In the genomic region with DNA sequence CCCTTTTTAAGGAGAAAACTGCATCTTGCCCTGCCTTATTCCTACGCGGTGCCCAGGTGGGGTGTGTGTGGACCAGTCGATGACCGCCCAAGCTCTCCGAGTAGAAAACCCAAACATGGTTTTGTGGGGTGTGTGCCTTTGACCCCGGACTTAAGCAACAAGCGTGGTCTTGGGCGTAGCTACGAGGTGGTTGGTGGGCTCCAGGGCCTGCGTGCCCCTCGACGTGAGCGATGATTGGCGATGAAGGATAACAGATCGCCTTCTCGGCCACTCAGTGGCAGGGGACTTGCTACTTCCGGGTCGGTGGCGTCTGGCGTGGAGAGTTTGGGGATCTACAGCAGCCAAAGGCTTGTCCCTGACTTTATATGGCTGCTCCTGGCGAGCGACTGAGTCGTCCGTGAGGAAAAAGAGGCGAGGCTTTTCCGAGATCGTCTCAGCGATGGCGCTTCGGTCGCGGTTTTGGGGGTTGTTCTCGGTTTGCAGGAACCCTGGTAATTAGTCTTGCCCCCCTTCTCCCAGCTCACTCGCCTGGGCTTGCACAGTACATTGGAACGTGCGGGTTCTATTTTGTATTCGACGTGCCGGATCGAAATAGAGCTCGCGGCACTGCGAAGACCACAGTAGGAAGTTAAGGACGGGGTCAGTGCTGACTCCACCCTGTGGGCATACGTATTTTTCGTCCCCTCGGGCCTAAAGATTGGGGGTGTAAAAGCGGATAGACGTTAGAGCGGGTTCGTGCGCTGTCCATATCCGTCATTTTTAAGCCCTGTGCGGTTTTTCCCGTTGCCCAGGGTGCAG, we compare ENCODE assay signal across 8 cellular contexts. TPM values are rescaled to one million over a fixed set of nuclear protein-coding genes. Genes with fewer than 3 reads are reported as not detected.
DNase-seq lines count a peak whose midpoint lies in the region; ATAC-seq and TF ChIP-seq lines count a peak whose summit lies in the region.

A gene (plus strand): TSS at position 319 of the 798 bp plus-strand sequence. CDS start 121 bp downstream, at position 440.

- 0 to 2% methylated on average over 12 to 16 of the region's 55 CpGs for WGBS in gastroesophageal sphincter (ENCODE audit: low coverage in 1 of 2), 2 donors

- TF ChIP-seq CTCF in HFFc6 (IDR thresholded peaks at IDR 0.05) (no peak), NB4 (IDR thresholded peaks at IDR 0.05; ENCODE audit: low read depth, low read length) (no peak), gastroesophageal sphincter (IDR thresholded peaks at IDR 0.05) (peak in 1 of 4 experiments; percentile 13), neutrophil (IDR thresholded peaks at IDR 0.05) (peak; percentile 18)

- peaks cover 47% of the 10 kb centered on the region for H3K36me3 Mint-ChIP-seq in HFFc6 (ENCODE audit: low read depth)
- H3K36me3 Mint-ChIP-seq in activated naive CD4-positive, alpha-beta T cell treated with anti-CD3 and anti-CD28 coated beads, Interleukin-2, amount 10 ng/mL, durations not matched to agents 7 days and 5 days, result peaks cover 58% of the 10 kb centered on the region

- peak; percentile 93 for ATAC-seq in gastroesophageal sphincter

- H3K9ac ChIP-seq in SK-N-MC (ENCODE audit: insufficient read length), result peak within 1 kb of the TSS; percentile 99

- peak within 1 kb of the TSS; percentile 90 for H3K27ac ChIP-seq in SK-N-MC
- H3K27ac ChIP-seq in gastroesophageal sphincter, result peak within 1 kb of the TSS; percentile 92 to 99 (median 98)
- peak within 1 kb of the TSS; percentile 91 for H3K27ac ChIP-seq in neutrophil

- CTCF ChIA-PET in activated naive CD4-positive, alpha-beta T cell treated with anti-CD3 and anti-CD28 coated beads, Interleukin-2, amount 10 ng/mL, durations not matched to agents 7 days and 5 days (lab: Charles Lee), result interaction anchor here (0.6 to 2.0 kb wide), 8 partner anchors 30 to 151 kb away, joined by 3 to 6 read pairs (median 4); no protein-coding TSS in a partner anchor

- peak within 1 kb of the TSS; percentile 94 for H3K27ac Mint-ChIP-seq in HFFc6
- H3K27ac Mint-ChIP-seq in activated naive CD4-positive, alpha-beta T cell treated with anti-CD3 and anti-CD28 coated beads, Interleukin-2, amount 10 ng/mL, durations not matched to agents 7 days and 5 days, result peak within 1 kb of the TSS; percentile 96

- DNase-seq in GM04503 (ENCODE audit: low read depth) (peak; percentile 92), HFFc6 (peak; percentile 92), NB4 (ENCODE audit: low read depth) (peak; percentile 100), SK-N-MC (ENCODE audit: low read depth, low spot score) (peak; percentile 86), superior temporal gyrus (ENCODE audit: extremely low spot score) (peak; percentile 99)
- DNase-seq in activated naive CD4-positive, alpha-beta T cell treated with anti-CD3 and anti-CD28 coated beads, Interleukin-2, amount 10 ng/mL, durations not matched to agents 7 days and 5 days, result peak; percentile 95

- H3K27me3 ChIP-seq in gastroesophageal sphincter, result no peaks in the 10 kb centered on the region
- H3K27me3 ChIP-seq in neutrophil, result no peaks in the 10 kb centered on the region

- peaks cover 57% of the 10 kb centered on the region for H3K36me3 ChIP-seq in SK-N-MC (ENCODE audit: insufficient read depth, low read length)
- peaks cover 0 to 50% of the 10 kb centered on the region in 2 donors for H3K36me3 ChIP-seq in gastroesophageal sphincter
- H3K36me3 ChIP-seq in neutrophil, result peaks cover 25% of the 10 kb centered on the region

- H3K9me3 ChIP-seq in SK-N-MC (ENCODE audit: low read depth, low read length), result no peaks in the 10 kb centered on the region
- H3K9me3 ChIP-seq in gastroesophageal sphincter, result no peaks in the 10 kb centered on the region
- no peaks in the 10 kb centered on the region for H3K9me3 ChIP-seq in neutrophil

- TF ChIP-seq EP300 in gastroesophageal sphincter (IDR thresholded peaks at IDR 0.05), result no peak

- no peaks in the 10 kb centered on the region for H3K9me3 Mint-ChIP-seq in HFFc6
- no peaks in the 10 kb centered on the region for H3K9me3 Mint-ChIP-seq in activated naive CD4-positive, alpha-beta T cell treated with anti-CD3 and anti-CD28 coated beads, Interleukin-2, amount 10 ng/mL, durations not matched to agents 7 days and 5 days

- peaks cover 3 to 70% (median 31%) of the 10 kb centered on the region in 3 donors for H3K4me1 ChIP-seq in gastroesophageal sphincter
- H3K4me1 ChIP-seq in neutrophil (ENCODE audit: control insufficient read depth in 1 of 2, insufficient read depth in 1 of 2, low read depth in 1 of 2, low read length in 1 of 2), result peaks cover 36 to 41% of the 10 kb centered on the region in 2 experiments

- peaks cover 46% of the 10 kb centered on the region for H3K4me1 Mint-ChIP-seq in HFFc6 (ENCODE audit: low read depth)
- peaks cover 62% of the 10 kb centered on the region for H3K4me1 Mint-ChIP-seq in activated naive CD4-positive, alpha-beta T cell treated with anti-CD3 and anti-CD28 coated beads, Interleukin-2, amount 10 ng/mL, durations not matched to agents 7 days and 5 days

- H3K4me3 ChIP-seq in NB4 (ENCODE audit: low read depth, low read length), result peak within 1 kb of the TSS; percentile 96
- peak within 1 kb of the TSS; percentile 89 for H3K4me3 ChIP-seq in SK-N-MC
- peak within 1 kb of the TSS; percentile 78 to 100 for H3K4me3 ChIP-seq in gastroesophageal sphincter
- H3K4me3 ChIP-seq in neutrophil (ENCODE audit: low read depth in 1 of 2, low read length in 1 of 2), result peak within 1 kb of the TSS; percentile 85 to 87

- peak within 1 kb of the TSS; percentile 93 for H3K4me3 Mint-ChIP-seq in HFFc6
- H3K4me3 Mint-ChIP-seq in activated naive CD4-positive, alpha-beta T cell treated with anti-CD3 and anti-CD28 coated beads, Interleukin-2, amount 10 ng/mL, durations not matched to agents 7 days and 5 days, result peak within 1 kb of the TSS; percentile 91

- peaks cover 6% of the 10 kb centered on the region; the same call in 1 of the 2 replicates for H3K27me3 Mint-ChIP-seq in HFFc6 (ENCODE audit: insufficient read depth)
- H3K27me3 Mint-ChIP-seq in activated naive CD4-positive, alpha-beta T cell treated with anti-CD3 and anti-CD28 coated beads, Interleukin-2, amount 10 ng/mL, durations not matched to agents 7 days and 5 days, result no peaks in the 10 kb centered on the region

- TF ChIP-seq POLR2A in NB4 (IDR thresholded peaks at IDR 0.05; ENCODE audit: extremely low read depth, insufficient read length), result peak; percentile 74
- peak; percentile 41 to 67 for TF ChIP-seq POLR2A in gastroesophageal sphincter (IDR thresholded peaks at IDR 0.05)

RNA-seq across cellular contexts. Expression of the gene that starts here (rescaled TPM):
- 10 to 100 TPM; 74.1 to 93.6 (median 81.4) TPM for total RNA-seq in HFFc6 (2021; fragmentation: NEBNext Ultra II Directional; extraction: Animal tissue kit (Norgen Biotek cat#: 25700))
- 100 to 1,000 TPM in 1 of 4 donors, 10 to 100 TPM in 3; 58.0 to 107 (median 66.3) TPM for total RNA-seq in gastroesophageal sphincter

Comparison
In these comparisons a context has a peak if more than half of its experiments do, and no peak if none do; other contexts are left out.
1. Peak in every context shown above with its lines: DNase-seq, ATAC-seq, H3K4me3 ChIP-seq and H3K27ac ChIP-seq.